8 cellular contexts compared by ENCODE assay signal in genomic region chr4:75630932-75631320, GRCh38. TPM values are rescaled to one million over a fixed set of nuclear protein-coding genes. Genes with fewer than 3 reads are reported as not detected.
DNase-seq lines count a peak whose midpoint lies in the region; ATAC-seq and TF ChIP-seq lines count a peak whose summit lies in the region.

No MANE protein-coding gene starts in this region.

- H3K9me3 ChIP-seq in lower lobe of right lung (no peaks in the 10 kb centered on the region), thymus (ENCODE audit: control insufficient read depth) (no peaks in the 10 kb centered on the region)

- peak overlapping the region; percentile 43 for H3K27ac Mint-ChIP-seq in activated CD4-positive, alpha-beta T cell treated with anti-CD3 and anti-CD28 coated beads, Interleukin-2, amount 10 ng/mL, durations not matched to agents 24 days and 14 days

- peaks cover 16% of the 10 kb centered on the region for H3K4me1 Mint-ChIP-seq in activated CD4-positive, alpha-beta T cell treated with anti-CD3 and anti-CD28 coated beads, Interleukin-2, amount 10 ng/mL, durations not matched to agents 24 days and 14 days

- no peak for DNase-seq in activated CD4-positive, alpha-beta T cell treated with anti-CD3 and anti-CD28 coated beads, Interleukin-2, amount 10 ng/mL, durations not matched to agents 24 days and 14 days
- DNase-seq in activated CD4-positive, alpha-beta T cell treated with anti-CD3 and anti-CD28 coated beads, Interleukin-2, amount 50 U/mL, for 48 hours, result no peak
- peak in 13 of 61 donors; percentile 6 to 60 (median 41) for DNase-seq in caudate nucleus (lab: John Stamatoyannopoulos, UW)
- DNase-seq in lower lobe of right lung, result no peak
- no peak for DNase-seq in NCI-H82 (lab: John Stamatoyannopoulos, UW)
- DNase-seq in NCI-H748 treated with DMSO at 0.1 percent for 48 hours (lab: John Stamatoyannopoulos, UW), result no peak
- no peak for DNase-seq in SKM-1 treated with dmso at 0.1 percent for 144 hours (lab: John Stamatoyannopoulos, UW; ENCODE audit: unreplicated experiment)

- H3K4me3 ChIP-seq in lower lobe of right lung (peak overlapping the region; percentile 74), thymus (ENCODE audit: low read length) (peak overlapping the region; percentile 56)

- no peaks in the 10 kb centered on the region for H3K9me3 Mint-ChIP-seq in activated CD4-positive, alpha-beta T cell treated with anti-CD3 and anti-CD28 coated beads, Interleukin-2, amount 10 ng/mL, durations not matched to agents 24 days and 14 days

- ATAC-seq in lower lobe of right lung, result peak; percentile 9 to 17

- H3K36me3 ChIP-seq in lower lobe of right lung (no peaks in the 10 kb centered on the region), thymus (ENCODE audit: control insufficient read depth, insufficient read depth) (no peaks in the 10 kb centered on the region)

- 78% methylated on average over 9 of the region's 9 CpGs for WGBS in thymus

- H3K27me3 Mint-ChIP-seq in activated CD4-positive, alpha-beta T cell treated with anti-CD3 and anti-CD28 coated beads, Interleukin-2, amount 10 ng/mL, durations not matched to agents 24 days and 14 days, result peaks cover 1% of the 10 kb centered on the region

- H3K27me3 ChIP-seq in lower lobe of right lung (ENCODE audit: low read depth) (no peaks in the 10 kb centered on the region), thymus (ENCODE audit: control insufficient read depth, insufficient read depth) (no peaks in the 10 kb centered on the region)

- no peaks in the 10 kb centered on the region for H3K36me3 Mint-ChIP-seq in activated CD4-positive, alpha-beta T cell treated with anti-CD3 and anti-CD28 coated beads, Interleukin-2, amount 10 ng/mL, durations not matched to agents 24 days and 14 days (ENCODE audit: low read depth)

- peak overlapping the region; percentile 84 for H3K4me3 Mint-ChIP-seq in activated CD4-positive, alpha-beta T cell treated with anti-CD3 and anti-CD28 coated beads, Interleukin-2, amount 10 ng/mL, durations not matched to agents 24 days and 14 days

- peaks cover 14% of the 10 kb centered on the region for H3K4me1 ChIP-seq in lower lobe of right lung
- peaks cover 2% of the 10 kb centered on the region for H3K4me1 ChIP-seq in thymus (ENCODE audit: control insufficient read depth, insufficient read depth, low read length)

- TF ChIP-seq CTCF in lower lobe of right lung (IDR thresholded peaks at IDR 0.05), result no peak

- H3K27ac ChIP-seq in caudate nucleus (ENCODE audit: low read depth, low read length), result peak overlapping the region; percentile 52
- H3K27ac ChIP-seq in lower lobe of right lung, result peak overlapping the region; percentile 74
- no peak overlapping the region for H3K27ac ChIP-seq in thymus (ENCODE audit: low read depth)

- intact Hi-C loops in activated CD4-positive, alpha-beta T cell treated with anti-CD3 and anti-CD28 coated beads, Interleukin-2, amount 10 ng/mL, durations not matched to agents 24 days and 14 days (cut with micrococcal nuclease), result loop anchor here (1.0 to 5.0 kb wide), 4 partner anchors 24 to 93 kb away; partner anchors contain the start of genes G3BP2 and USO1
- intact Hi-C loops in lower lobe of right lung (cut with DNase I), result no loop called here

RNA-seq across cellular contexts. Expression of gene CDKL2, which starts 0.6 kb away (rescaled TPM):
- 0.36 TPM in 1 of 2 replicates, not detected in the other for total RNA-seq in activated CD4-positive, alpha-beta T cell treated with anti-CD3 and anti-CD28 coated beads, Interleukin-2, amount 10 ng/mL, durations not matched to agents 24 days and 14 days
- 20.9 TPM for total RNA-seq in lower lobe of right lung
- 0.25 TPM for polyA plus RNA-seq in thymus

RNA-seq across cellular contexts. Expression of gene G3BP2, which starts 42.3 kb away (rescaled TPM):
- 135 and 146 TPM in 2 replicates for total RNA-seq in activated CD4-positive, alpha-beta T cell treated with anti-CD3 and anti-CD28 coated beads, Interleukin-2, amount 10 ng/mL, durations not matched to agents 24 days and 14 days
- 101 TPM for total RNA-seq in lower lobe of right lung
- polyA plus RNA-seq in thymus, result 43.3 TPM

Comparison
In these comparisons a context has a peak if more than half of its experiments do, and no peak if none do; other contexts are left out.
1. RNA of gene CDKL2, which starts 0.6 kb away (total RNA-seq): 20.9 TPM in lower lobe of right lung (single experiment); 0.36 TPM in activated CD4-positive, alpha-beta T cell treated with anti-CD3 and anti-CD28 coated beads, Interleukin-2, amount 10 ng/mL, durations not matched to agents 24 days and 14 days; every median in the first group is over 10 times any median in the second.